9 cellular contexts compared by ENCODE assay signal in the genomic region with DNA sequence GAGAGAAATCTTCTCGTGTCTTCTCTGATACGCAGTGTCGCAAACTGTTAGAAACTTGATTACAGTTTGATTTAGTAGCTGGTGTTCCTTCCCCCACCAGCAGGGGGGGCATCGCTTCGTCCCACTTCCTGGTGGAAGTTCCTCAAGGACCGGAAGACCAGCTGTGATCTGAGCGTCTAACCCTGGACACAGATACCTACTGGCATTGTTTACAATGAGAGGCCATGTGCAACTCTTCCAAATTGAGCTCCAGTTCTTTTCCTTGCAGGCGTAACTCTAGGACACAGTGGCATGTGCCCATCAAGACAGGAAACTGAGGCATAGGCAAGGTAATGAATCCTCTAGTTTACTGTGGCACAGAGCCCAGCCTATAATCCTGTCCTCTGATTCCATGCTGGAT.
A peak's percentile ranks its signal among the peaks of the same experiment; 100 is the strongest.
DNase-seq lines count a peak whose midpoint lies in the region; ATAC-seq and TF ChIP-seq lines count a peak whose summit lies in the region.
"Had no signal": no experiment of that assay in that cellular context is flagged by ENCODE, and none has a peak within 500 bp of the region (broad histone marks: within the 10 kb centered on the region; RNA-seq: fewer than 3 reads in every experiment).

No MANE protein-coding gene starts in this region.

- peak overlapping the region in 4 of 5 experiments; percentile 38 to 95 (median 82) for H3K27ac Mint-ChIP-seq in brain
- H3K27ac Mint-ChIP-seq in memory B cell, result peak overlapping the region; percentile 72
- H3K27ac Mint-ChIP-seq: stimulated activated naive CD8-positive, alpha-beta T cell treated with anti-CD3 and anti-CD28 coated beads, Interleukin-15, Interleukin-2, amounts not matched to agents 100 ng/mL and 50 ng/mL, for 24 hours had no signal

- peaks cover 20% of the 10 kb centered on the region for H3K36me3 Mint-ChIP-seq in brain
- peaks cover 41% of the 10 kb centered on the region for H3K36me3 Mint-ChIP-seq in memory B cell

- TF ChIP-seq CTCF in Peyer's patch (IDR thresholded peaks at IDR 0.05) (peak; percentile 38 to 65 (median 60)), brain (conservative IDR thresholded peaks at IDR 0.05) (peak; percentile 51 to 69)

- H3K27me3 Mint-ChIP-seq in brain (peaks cover 3% of the 10 kb centered on the region), memory B cell (no peaks in the 10 kb centered on the region)
- H3K27me3 Mint-ChIP-seq: stimulated activated naive CD8-positive, alpha-beta T cell treated with anti-CD3 and anti-CD28 coated beads, Interleukin-15, Interleukin-2, amounts not matched to agents 100 ng/mL and 50 ng/mL, for 24 hours had no signal

- peaks cover 61% of the 10 kb centered on the region for H3K4me1 Mint-ChIP-seq in brain
- H3K4me1 Mint-ChIP-seq in memory B cell, result peaks cover 7% of the 10 kb centered on the region

- H3K27me3 ChIP-seq in Peyer's patch, result no peaks in the 10 kb centered on the region

- no peak overlapping the region for H3K4me3 ChIP-seq in Peyer's patch

- no peak for TF ChIP-seq POLR2A in Peyer's patch (IDR thresholded peaks at IDR 0.05)

- no peaks in the 10 kb centered on the region for H3K4me1 ChIP-seq in Peyer's patch

- no peak overlapping the region for H3K27ac ChIP-seq in Peyer's patch

- H3K9me3 ChIP-seq in Peyer's patch, result no peaks in the 10 kb centered on the region

- no peaks in the 10 kb centered on the region for H3K36me3 ChIP-seq in Peyer's patch

- H3K9me3 Mint-ChIP-seq in brain, result peaks cover 0 to 2% (median 0%) of the 10 kb centered on the region in 5 experiments
- H3K9me3 Mint-ChIP-seq in memory B cell, result no peaks in the 10 kb centered on the region
- H3K9me3 Mint-ChIP-seq: stimulated activated naive CD8-positive, alpha-beta T cell treated with anti-CD3 and anti-CD28 coated beads, Interleukin-15, Interleukin-2, amounts not matched to agents 100 ng/mL and 50 ng/mL, for 24 hours had no signal

- no peak for ATAC-seq in memory B cell (ENCODE audit: low read depth)
- no peak for ATAC-seq in GM21367 (IDR thresholded peaks at IDR 0.05; ENCODE audit: unreplicated experiment)
- no peak for ATAC-seq in HG03045 (IDR thresholded peaks at IDR 0.05; ENCODE audit: unreplicated experiment)

- DNase-seq in AG08396 (ENCODE audit: low spot score) (peak; percentile 26), GM19238 (ENCODE audit: insufficient read length, low spot score) (peak; percentile 26), Peyer's patch (peak in 2 of 3 donors; percentile 22 to 78), memory B cell (ENCODE audit: low spot score in 2 of 2) (peak in 1 of 2 donors; percentile 18), ureter (ENCODE audit: low spot score) (no peak)

- H3K4me3 Mint-ChIP-seq in brain, result no peak overlapping the region
- no peak overlapping the region for H3K4me3 Mint-ChIP-seq in memory B cell
- H3K4me3 Mint-ChIP-seq: stimulated activated naive CD8-positive, alpha-beta T cell treated with anti-CD3 and anti-CD28 coated beads, Interleukin-15, Interleukin-2, amounts not matched to agents 100 ng/mL and 50 ng/mL, for 24 hours had no signal
